In the genomic region with DNA sequence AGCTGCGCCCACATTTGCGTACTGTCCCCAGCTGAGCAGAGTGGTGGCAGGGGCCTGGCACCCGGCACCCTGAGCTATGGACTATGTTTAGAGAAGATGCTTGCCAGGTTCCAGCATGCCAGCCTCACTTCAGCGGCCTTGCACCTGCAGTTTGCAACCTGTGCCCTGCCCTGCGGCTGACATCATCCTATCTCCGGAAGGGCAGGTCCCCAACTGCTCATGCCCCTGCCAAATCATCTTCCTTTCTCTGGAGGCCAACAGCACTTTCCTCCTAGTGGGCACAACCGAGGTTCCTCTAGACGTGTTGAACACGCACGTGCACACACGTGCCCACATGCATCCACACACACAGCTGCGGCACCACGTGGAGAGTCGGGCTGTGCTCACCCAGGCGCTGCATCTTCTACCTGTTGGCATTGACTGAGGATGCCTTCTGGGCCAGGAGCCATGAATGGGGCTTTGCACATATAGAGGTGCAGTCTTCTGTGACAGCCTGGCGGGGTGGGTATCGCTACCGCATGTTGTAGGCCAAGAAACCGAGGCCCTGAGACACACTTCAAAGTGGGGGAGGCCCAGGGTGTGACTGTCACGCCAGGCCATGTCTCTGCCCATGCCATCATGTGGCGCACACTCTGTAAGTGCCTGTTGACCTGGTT, we compare ENCODE assay signal across 33 cellular contexts. TPM values are rescaled to one million over a fixed set of nuclear protein-coding genes. Genes with fewer than 3 reads are reported as not detected.
DNase-seq lines count a peak whose midpoint lies in the region; ATAC-seq, FAIRE-seq and TF ChIP-seq lines count a peak whose summit lies in the region.
"Had no signal": no experiment of that assay in that cellular context is flagged by ENCODE, and none has a peak within 500 bp of the region (broad histone marks: within the 10 kb centered on the region; RNA-seq: fewer than 3 reads in every experiment).

No MANE protein-coding gene starts in this region.

- TF ChIP-seq POLR2A in HepG2 (IDR thresholded peaks at IDR 0.05; ENCODE audit: insufficient read depth in 1 of 2, low read depth in 2 of 2, low read length in 2 of 2) (no peak), right lobe of liver (IDR thresholded peaks at IDR 0.05) (no peak)

- no TSS peak for BruUV-seq in HepG2 (replicated peaks; lab: Mats Ljungman, UMichigan)

- H3K4me3 Mint-ChIP-seq in activated naive CD4-positive, alpha-beta T cell treated with anti-CD3 and anti-CD28 coated beads, Interleukin-2, amount 10 ng/mL, durations not matched to agents 7 days and 5 days: no peak overlapping the region
- H3K4me3 Mint-ChIP-seq: CD4-positive, alpha-beta T cell had no signal

- no peak for TF ChIP-seq EP300 in HepG2 (IDR thresholded peaks at IDR 0.05; ENCODE audit: low read depth in 2 of 2, low read length in 2 of 2)
- TF ChIP-seq EP300 in HepG2 (CRISPR knock-in tag; IDR thresholded peaks at IDR 0.05; ENCODE audit: borderline replicate concordance): no peak

- no peaks in the 10 kb centered on the region for H3K36me3 ChIP-seq in HepG2 (replicated peaks in 1 of 2; ENCODE audit: control insufficient read depth in 1 of 2, insufficient read depth in 2 of 2, low read length in 2 of 2)
- no peaks in the 10 kb centered on the region for H3K36me3 ChIP-seq in right lobe of liver
- H3K36me3 ChIP-seq in GM23248 (ENCODE audit: low read depth): no peaks in the 10 kb centered on the region
- H3K36me3 ChIP-seq: Peyer's patch had no signal

- H3K9me2 ChIP-seq in GM23248 (ENCODE audit: insufficient read depth): no peaks in the 10 kb centered on the region

- H3F3A ChIP-seq in GM23248 (ENCODE audit: insufficient read depth): no peaks in the 10 kb centered on the region

- H2AFZ ChIP-seq in HepG2 (ENCODE audit: low read length) (no peak overlapping the region), GM23248 (no peak overlapping the region)

- ATAC-seq in HepG2 (no peak), right lobe of liver (no peak)

- DNase-seq in HepG2 (ENCODE audit: low spot score) (no peak), right lobe of liver (no peak), RPMI8226 (peak; percentile 60), mesenteric fat pad (ENCODE audit: low spot score) (peak; percentile 79), cerebellar nuclear complex (lab: John Stamatoyannopoulos, UW) (no peak), GM23248 (no peak)
- DNase-seq in activated naive CD4-positive, alpha-beta T cell treated with anti-CD3 and anti-CD28 coated beads, Interleukin-2, amount 10 ng/mL, durations not matched to agents 7 days and 5 days: no peak
- DNase-seq: Caco-2; CD4-positive, alpha-beta T cell; DMS 273 treated with DMSO at 0.1 percent for 48 hours; GOT3; HCEC 1CT; Karpas-422; MV-4-11; NCI-H1105 treated with DMSO at 0.1 percent for 48 hours; NCI-H1694; NCI-H2107; NCI-H2227 treated with DMSO at 0.1 percent for 48 hours; NCI-H524; NCI-H774; SHP77; SW 1271; T-helper 2 cell had no signal

- H3K4me3 ChIP-seq in HepG2 (replicated peaks in 1 of 3; ENCODE audit: insufficient read depth in 1 of 3, low read depth in 2 of 3, low read length in 3 of 3) (no peak overlapping the region), right lobe of liver (no peak overlapping the region), GM23248 (no peak overlapping the region)
- H3K4me3 ChIP-seq: Peyer's patch, SK-N-MC had no signal

- H3K9ac ChIP-seq in HepG2 (ENCODE audit: insufficient read depth, low read depth, low read length) (no peak overlapping the region), GM23248 (no peak overlapping the region)

- H3K4me1 ChIP-seq in HepG2 (ENCODE audit: insufficient read depth, low read length) (no peaks in the 10 kb centered on the region), right lobe of liver (no peaks in the 10 kb centered on the region), GM23248 (ENCODE audit: insufficient read depth) (no peaks in the 10 kb centered on the region)
- H3K4me1 ChIP-seq: Caco-2, Peyer's patch had no signal

- H3K27ac Mint-ChIP-seq in activated naive CD4-positive, alpha-beta T cell treated with anti-CD3 and anti-CD28 coated beads, Interleukin-2, amount 10 ng/mL, durations not matched to agents 7 days and 5 days: no peak overlapping the region
- H3K27ac Mint-ChIP-seq: CD4-positive, alpha-beta T cell; IgD-negative memory B cell had no signal

- intact Hi-C loops in HepG2 (cut with micrococcal nuclease; ENCODE audit: unreplicated experiment): no loop called here
- intact Hi-C loops in right lobe of liver (cut with DNase I): no loop called here

- no peak for TF ChIP-seq CTCF in HepG2 (CRISPR knock-in tag; IDR thresholded peaks at IDR 0.05)
- no peak for TF ChIP-seq CTCF in right lobe of liver (IDR thresholded peaks at IDR 0.05)

- no peaks in the 10 kb centered on the region for H3K9me3 Mint-ChIP-seq in activated naive CD4-positive, alpha-beta T cell treated with anti-CD3 and anti-CD28 coated beads, Interleukin-2, amount 10 ng/mL, durations not matched to agents 7 days and 5 days
- H3K9me3 Mint-ChIP-seq: CD4-positive, alpha-beta T cell; IgD-negative memory B cell had no signal

- TF ChIP-seq RAD21 in HepG2 (CRISPR knock-in tag; IDR thresholded peaks at IDR 0.05): no peak

- H4K20me1 ChIP-seq in HepG2 (ENCODE audit: insufficient read depth, low read length) (no peaks in the 10 kb centered on the region), GM23248 (ENCODE audit: insufficient read depth) (no peaks in the 10 kb centered on the region)

- POLR2A ChIA-PET in HepG2 (lab: Yijun Ruan, JAX): no interaction called here

- in situ Hi-C loops in HepG2 (cut with HindIII; ENCODE audit: extremely low pct_ligation_motif_present, low pct_unique_long_range_greater_than_20kb): no loop called here
- in situ Hi-C loops in GM23248 (cut with MboI): no loop called here

- no peaks in the 10 kb centered on the region for H3K4me1 Mint-ChIP-seq in activated naive CD4-positive, alpha-beta T cell treated with anti-CD3 and anti-CD28 coated beads, Interleukin-2, amount 10 ng/mL, durations not matched to agents 7 days and 5 days
- H3K4me1 Mint-ChIP-seq: IgD-negative memory B cell had no signal

- peaks cover 64% of the 10 kb centered on the region for H3K27me3 Mint-ChIP-seq in activated naive CD4-positive, alpha-beta T cell treated with anti-CD3 and anti-CD28 coated beads, Interleukin-2, amount 10 ng/mL, durations not matched to agents 7 days and 5 days

- 67% methylated on average over 3 of the region's 21 CpGs for WGBS in HepG2 (ENCODE audit: low lambda C conversion rate)
- 81% methylated on average over 4 of the region's 21 CpGs for WGBS in right lobe of liver (ENCODE audit: insufficient coverage, low coverage, low lambda C conversion rate, missing lambda C conversion rate)
- 68 to 70% methylated on average over 21 of the region's 21 CpGs for WGBS in GM23248 (ENCODE audit: low coverage in 1 of 2, low lambda C conversion rate in 2 of 2, missing lambda C conversion rate in 2 of 2), 2 experiments

- CTCF ChIA-PET in HepG2 (lab: Yijun Ruan, JAX; ENCODE audit: low intra/inter-chr PET ratio, low total read pairs): no interaction called here
- CTCF ChIA-PET in activated naive CD4-positive, alpha-beta T cell treated with anti-CD3 and anti-CD28 coated beads, Interleukin-2, amount 10 ng/mL, durations not matched to agents 7 days and 5 days (lab: Charles Lee): interaction anchor here (0.5 kb wide), 1 partner anchor 512 kb away, joined by 3 read pairs; no protein-coding TSS in a partner anchor

- H3K36me3 Mint-ChIP-seq in activated naive CD4-positive, alpha-beta T cell treated with anti-CD3 and anti-CD28 coated beads, Interleukin-2, amount 10 ng/mL, durations not matched to agents 7 days and 5 days: no peaks in the 10 kb centered on the region
- H3K36me3 Mint-ChIP-seq: IgD-negative memory B cell had no signal

- H3K4me2 ChIP-seq in HepG2 (ENCODE audit: low read depth, low read length) (no peak overlapping the region), GM23248 (ENCODE audit: unreplicated experiment) (no peak overlapping the region)

- H3K27ac ChIP-seq in HepG2 (ENCODE audit: extremely low read length, insufficient read depth, low read length) (no peak overlapping the region), right lobe of liver (no peak overlapping the region), GM23248 (no peak overlapping the region)
- H3K27ac ChIP-seq: Peyer's patch, SK-N-MC had no signal

- H3K27me3 ChIP-seq in HepG2 (ENCODE audit: control insufficient read depth in 1 of 2, insufficient read depth in 2 of 2, low read length in 2 of 2) (peaks cover 4 to 80% of the 10 kb centered on the region in 2 experiments; a peak in 4 of 5 replicates), right lobe of liver (no peaks in the 10 kb centered on the region), GM23248 (replicated peaks; ENCODE audit: insufficient read depth) (peaks cover 14% of the 10 kb centered on the region)
- H3K27me3 ChIP-seq: Peyer's patch had no signal

- H3K79me2 ChIP-seq in HepG2 (ENCODE audit: insufficient read depth, low read length) (no peaks in the 10 kb centered on the region), GM23248 (ENCODE audit: insufficient read depth) (no peaks in the 10 kb centered on the region)

- no peak for FAIRE-seq in HepG2 (lab: Jason Lieb, UNC)
- FAIRE-seq: G401.6, GM12892 had no signal

- H3K9me3 ChIP-seq in HepG2 (ENCODE audit: low read length) (no peaks in the 10 kb centered on the region), right lobe of liver (no peaks in the 10 kb centered on the region), GM23248 (ENCODE audit: low read depth) (no peaks in the 10 kb centered on the region)
- H3K9me3 ChIP-seq: Caco-2, Peyer's patch had no signal

RNA-seq across cellular contexts. Expression of a gene that starts 24.5 kb away (rescaled TPM):
- total RNA-seq in HepG2 (2016; rRNA removed; fragmentation: Illumina TruSeq; extraction: Trizol) (not detected in 2 replicates), right lobe of liver (under 1 TPM in 1 of 6 experiments, not detected in 5; 0.19 TPM), mesenteric fat pad (not detected)
- not detected in 2 replicates for total RNA-seq in HepG2 (2016; cell fraction: cytosol; rRNA removed; fragmentation: Illumina TruSeq; extraction: Trizol; ENCODE audit: low read depth)
- not detected in 2 replicates for total RNA-seq in HepG2 (2016; cell fraction: insoluble cytoplasmic fraction; rRNA removed; fragmentation: Illumina TruSeq; extraction: Trizol)
- not detected in 2 replicates for total RNA-seq in HepG2 (2016; cell fraction: membrane; rRNA removed; fragmentation: Illumina TruSeq; extraction: Trizol)
- not detected in 2 replicates for total RNA-seq in HepG2 (2016; cell fraction: nucleus; rRNA removed; fragmentation: Illumina TruSeq; extraction: Trizol)
- polyA plus RNA-seq in HepG2 (2011; rRNA removed) (not detected in 2 replicates), GM23248 (2016; fragmentation: Nextera tagmentation; extraction: Ambion mirVana) (not detected in 2 replicates)
- polyA plus RNA-seq in HepG2 (2011; cell fraction: cytosol; rRNA removed): not detected in 2 replicates
- polyA plus RNA-seq in HepG2 (2011; cell fraction: nucleus; rRNA removed): not detected in 2 replicates
- polyA plus RNA-seq in HepG2 (2012): not detected in 2 replicates
- polyA plus RNA-seq in HepG2 (2016; cell fraction: cytosol; fragmentation: Illumina TruSeq; extraction: Trizol; ENCODE audit: low read depth): not detected in 2 replicates
- polyA plus RNA-seq in HepG2 (2016; cell fraction: insoluble cytoplasmic fraction; fragmentation: Illumina TruSeq; extraction: Trizol; ENCODE audit: low read depth): not detected in 2 replicates
- polyA plus RNA-seq in HepG2 (2016; cell fraction: membrane; fragmentation: Illumina TruSeq; extraction: Trizol; ENCODE audit: low read depth): not detected in 2 replicates
- not detected in 2 replicates for polyA plus RNA-seq in HepG2 (2016; cell fraction: nucleus; fragmentation: Illumina TruSeq; extraction: Trizol; ENCODE audit: insufficient read depth, low read depth)
- polyA minus RNA-seq in HepG2 (2011; rRNA and poly(A)+ RNA removed; ENCODE audit: low replicate concordance): not detected in 2 replicates
- not detected in 2 replicates for polyA minus RNA-seq in HepG2 (2011; cell fraction: cytosol; rRNA and poly(A)+ RNA removed)
- polyA minus RNA-seq in HepG2 (2011; cell fraction: nucleus; rRNA and poly(A)+ RNA removed): not detected in 2 replicates
- total RNA-seq in GM23248 (2014; rRNA removed; shearing (Covaris generic)): not detected in 2 replicates
- total RNA-seq: A673; Caco-2; CD4-positive, alpha-beta T cell; HT1080; M059J; OCI-LY7 had no signal
- polyA plus RNA-seq: BJ, IgD-negative memory B cell had no signal

Comparison
In these comparisons a context has a peak if more than half of its experiments do, and no peak if none do; other contexts are left out.
1. DNase-seq: peak in RPMI8226 (single experiment) and mesenteric fat pad (single experiment); none in HepG2 (single experiment), right lobe of liver (0 of 3), cerebellar nuclear complex (0 of 2), activated naive CD4-positive, alpha-beta T cell treated with anti-CD3 and anti-CD28 coated beads, Interleukin-2, amount 10 ng/mL, durations not matched to agents 7 days and 5 days (single experiment) and GM23248 (single experiment).